31 cellular contexts compared by ENCODE assay signal in the genomic region with DNA sequence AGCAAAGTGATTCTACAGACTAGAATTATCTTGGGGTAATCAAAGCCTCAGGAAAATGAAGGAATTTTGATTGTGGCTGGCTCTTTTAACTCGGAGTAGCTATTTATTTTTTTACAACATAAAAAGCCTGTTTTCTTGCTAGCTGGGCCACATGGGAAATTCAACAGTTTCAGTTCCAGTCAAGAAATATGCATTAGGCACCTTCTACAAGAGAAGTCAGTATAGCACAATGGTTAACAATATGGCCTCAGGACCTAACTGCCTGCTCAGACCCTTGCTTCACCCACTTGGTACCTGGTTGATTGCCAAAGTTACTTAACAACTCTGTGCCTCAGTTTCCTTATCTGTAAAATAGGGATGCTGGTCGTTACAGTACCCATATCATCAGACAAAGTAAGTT.
"Had no signal": no experiment of that assay in that cellular context is flagged by ENCODE, and none has a peak within 500 bp of the region (broad histone marks: within the 10 kb centered on the region; RNA-seq: fewer than 3 reads in every experiment).

No MANE protein-coding gene starts in this region.

- H3K27ac Mint-ChIP-seq: activated CD4-positive, alpha-beta memory T cell treated with anti-CD3 and anti-CD28 coated beads, Interleukin-2, amount 10 ng/mL, durations not matched to agents 7 days and 5 days; activated CD4-positive, alpha-beta T cell treated with anti-CD3 and anti-CD28 coated beads, Interleukin-2, amount 10 ng/mL, durations not matched to agents 7 days and 5 days; activated naive CD4-positive, alpha-beta T cell treated with anti-CD3 and anti-CD28 coated beads, Interleukin-2, amount 50 U/mL, for 24 hours; activated naive CD8-positive, alpha-beta T cell treated with anti-CD3 and anti-CD28 coated beads, Interleukin-2, amount 50 U/mL, for 24 hours; activated T-cell treated with anti-CD3 and anti-CD28 coated beads, Interleukin-2, amount 50 U/mL, for 24 hours; naive thymus-derived CD8-positive, alpha-beta T cell had no signal

- H3K27me3 ChIP-seq: gastroesophageal sphincter, sigmoid colon, testis, transverse colon had no signal

- DNase-seq: activated CD4-positive, alpha-beta memory T cell treated with anti-CD3 and anti-CD28 coated beads, Interleukin-2, amount 10 ng/mL, durations not matched to agents 7 days and 5 days; activated CD4-positive, alpha-beta T cell treated with anti-CD3 and anti-CD28 coated beads for 1 hour; activated CD4-positive, alpha-beta T cell treated with anti-CD3 and anti-CD28 coated beads, Interleukin-2, amount 10 ng/mL, durations not matched to agents 7 days and 5 days; activated CD8-positive, alpha-beta memory T cell treated with anti-CD3 and anti-CD28 coated beads, Interleukin-2, amount 50 U/mL, for 48 hours; activated gamma-delta T cell treated with Interleukin-2 at 50 U/mL for 16 hours; activated naive CD8-positive, alpha-beta T cell treated with anti-CD3 and anti-CD28 coated beads, Interleukin-2, amount 50 U/mL, for 24 hours; activated T-cell treated with anti-CD3 and anti-CD28 coated beads, Interleukin-2, amount 50 U/mL, for 24 hours; amygdala; caudate nucleus; cortex of kidney; head of caudate nucleus; hippocampal formation; left cardiac atrium; mammary epithelial cell; midbrain; naive thymus-derived CD8-positive, alpha-beta T cell; nucleus accumbens; psoas muscle; sigmoid colon; small intestine; stimulated activated CD4-positive, alpha-beta T cell treated with anti-CD3 and anti-CD28 coated beads, Interleukin-1b, Interleukin-23, amount 100 ng/mL, for 48 hours; stimulated activated CD4-positive, alpha-beta T cell treated with anti-CD3 and anti-CD28 coated beads, Interleukin-4, amount 100 ng/mL, for 4 hours; stimulated activated CD8-positive, alpha-beta memory T cell treated with anti-CD3 and anti-CD28 coated beads, Interleukin-4, amount 100 ng/mL, for 48 hours; stimulated activated naive CD4-positive, alpha-beta T cell treated with Interleukin-2 at 50 U/mL for 16 hours; T1000; testis; transverse colon had no signal

- H3K4me1 Mint-ChIP-seq: activated CD4-positive, alpha-beta memory T cell treated with anti-CD3 and anti-CD28 coated beads, Interleukin-2, amount 10 ng/mL, durations not matched to agents 7 days and 5 days; activated naive CD4-positive, alpha-beta T cell treated with anti-CD3 and anti-CD28 coated beads, Interleukin-2, amount 50 U/mL, for 24 hours had no signal

- H3K27ac ChIP-seq: gastroesophageal sphincter, parathyroid adenoma, psoas muscle, sigmoid colon, testis, transverse colon had no signal

- H3K4me1 ChIP-seq: parathyroid adenoma, testis had no signal

- H3K36me3 Mint-ChIP-seq: activated naive CD4-positive, alpha-beta T cell treated with anti-CD3 and anti-CD28 coated beads, Interleukin-2, amount 50 U/mL, for 24 hours had no signal

- ATAC-seq: activated naive CD8-positive, alpha-beta T cell treated with anti-CD3 and anti-CD28 coated beads, Interleukin-2, amount 50 U/mL, for 24 hours; gastroesophageal sphincter; left cardiac atrium; naive thymus-derived CD8-positive, alpha-beta T cell; psoas muscle had no signal

- H3K4me3 ChIP-seq: gastroesophageal sphincter, psoas muscle, sigmoid colon, testis, transverse colon had no signal

- H3K36me3 ChIP-seq: gastroesophageal sphincter, sigmoid colon, transverse colon had no signal

- H3K9me3 ChIP-seq: testis had no signal

- H3K27me3 Mint-ChIP-seq: activated CD4-positive, alpha-beta memory T cell treated with anti-CD3 and anti-CD28 coated beads, Interleukin-2, amount 10 ng/mL, durations not matched to agents 7 days and 5 days; activated CD4-positive, alpha-beta T cell treated with anti-CD3 and anti-CD28 coated beads, Interleukin-2, amount 10 ng/mL, durations not matched to agents 7 days and 5 days; activated naive CD4-positive, alpha-beta T cell treated with anti-CD3 and anti-CD28 coated beads, Interleukin-2, amount 50 U/mL, for 24 hours; activated naive CD8-positive, alpha-beta T cell treated with anti-CD3 and anti-CD28 coated beads, Interleukin-2, amount 50 U/mL, for 24 hours; activated T-cell treated with anti-CD3 and anti-CD28 coated beads, Interleukin-2, amount 50 U/mL, for 24 hours; naive thymus-derived CD8-positive, alpha-beta T cell had no signal

- H3K4me3 Mint-ChIP-seq: activated CD4-positive, alpha-beta memory T cell treated with anti-CD3 and anti-CD28 coated beads, Interleukin-2, amount 10 ng/mL, durations not matched to agents 7 days and 5 days; activated CD4-positive, alpha-beta T cell treated with anti-CD3 and anti-CD28 coated beads, Interleukin-2, amount 10 ng/mL, durations not matched to agents 7 days and 5 days; activated naive CD4-positive, alpha-beta T cell treated with anti-CD3 and anti-CD28 coated beads, Interleukin-2, amount 50 U/mL, for 24 hours; activated naive CD8-positive, alpha-beta T cell treated with anti-CD3 and anti-CD28 coated beads, Interleukin-2, amount 50 U/mL, for 24 hours; activated T-cell treated with anti-CD3 and anti-CD28 coated beads, Interleukin-2, amount 50 U/mL, for 24 hours; naive thymus-derived CD8-positive, alpha-beta T cell; neural crest cell had no signal
